16 cellular contexts compared by ENCODE assay signal in the genomic region with DNA sequence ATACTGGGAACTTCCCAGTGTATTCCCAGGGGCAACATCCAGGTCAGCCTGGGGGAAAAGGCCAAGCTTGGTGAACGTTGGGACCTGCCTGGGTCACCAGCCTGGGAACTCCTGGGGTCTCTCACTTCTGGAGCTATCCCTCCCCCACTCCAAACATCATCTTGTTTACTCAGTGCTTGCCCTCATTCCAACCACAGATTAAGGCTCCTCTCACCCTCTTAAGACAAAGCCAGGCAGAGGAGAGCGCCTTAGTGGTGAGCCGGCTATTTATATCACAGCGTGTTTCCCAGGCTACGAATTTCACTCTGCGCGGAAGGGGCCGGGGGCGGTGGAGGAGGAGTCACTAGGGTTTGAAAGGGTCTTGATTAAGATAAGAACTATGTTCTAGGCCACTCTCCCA. TPM values are rescaled to one million over a fixed set of nuclear protein-coding genes. Genes with fewer than 3 reads are reported as not detected.
DNase-seq lines count a peak whose midpoint lies in the region; ATAC-seq and TF ChIP-seq lines count a peak whose summit lies in the region.
"Had no signal": no experiment of that assay in that cellular context is flagged by ENCODE, and none has a peak within 500 bp of the region (broad histone marks: within the 10 kb centered on the region; RNA-seq: fewer than 3 reads in every experiment).

No MANE protein-coding gene starts in this region.

- no peaks in the 10 kb centered on the region for H3K27me3 ChIP-seq in hepatocyte
- H3K27me3 ChIP-seq in psoas muscle (ENCODE audit: insufficient read depth in 3 of 3, low read length in 2 of 3) = no peaks in the 10 kb centered on the region
- H3K27me3 ChIP-seq in ovary = no peaks in the 10 kb centered on the region
- H3K27me3 ChIP-seq: neutrophil, thyroid gland had no signal

- no peaks in the 10 kb centered on the region for H4K20me1 ChIP-seq in hepatocyte (ENCODE audit: insufficient read depth, poor library complexity, severe bottlenecking)

- 20% methylated on average over 9 of the region's 9 CpGs for WGBS in hepatocyte (ENCODE audit: low lambda C conversion rate, missing lambda C conversion rate)
- 40 to 47% (median 44%) methylated on average over 9 of the region's 9 CpGs for WGBS in psoas muscle, 3 donors
- 11 to 16% (median 14%) methylated on average over 9 of the region's 9 CpGs for WGBS in ovary, 3 donors

- no peaks in the 10 kb centered on the region for H3K27me3 Mint-ChIP-seq in osteocyte (ENCODE audit: unreplicated experiment)
- H3K27me3 Mint-ChIP-seq: CD4-positive, alpha-beta memory T cell had no signal

- peaks cover 6% of the 10 kb centered on the region for H3K4me1 Mint-ChIP-seq in osteocyte (ENCODE audit: unreplicated experiment)
- H3K4me1 Mint-ChIP-seq: activated naive CD8-positive, alpha-beta T cell treated with anti-CD3 and anti-CD28 coated beads, Interleukin-2, amount 10 ng/mL, durations not matched to agents 7 days and 5 days had no signal

- H3K4me1 ChIP-seq in hepatocyte (ENCODE audit: insufficient read depth) (peaks cover 2% of the 10 kb centered on the region), psoas muscle (no peaks in the 10 kb centered on the region), ovary (ENCODE audit: insufficient read depth) (no peaks in the 10 kb centered on the region)
- H3K4me1 ChIP-seq: thyroid gland had no signal

- no peak overlapping the region for H3K27ac Mint-ChIP-seq in osteocyte (ENCODE audit: unreplicated experiment)
- H3K27ac Mint-ChIP-seq: activated naive CD8-positive, alpha-beta T cell treated with anti-CD3 and anti-CD28 coated beads, Interleukin-2, amount 10 ng/mL, durations not matched to agents 7 days and 5 days had no signal

- TF ChIP-seq EP300 in ovary (IDR thresholded peaks at IDR 0.05) = no peak

- no peak overlapping the region for H3K27ac ChIP-seq in hepatocyte
- H3K27ac ChIP-seq in psoas muscle = no peak overlapping the region
- no peak overlapping the region for H3K27ac ChIP-seq in ovary
- H3K27ac ChIP-seq: neutrophil, thyroid gland had no signal

- peak in 3 of 4 donors; percentile 53 to 71 (median 56) for ATAC-seq in psoas muscle

- H3K4me2 ChIP-seq in hepatocyte = no peak overlapping the region

- TF ChIP-seq POLR2A in ovary (IDR thresholded peaks at IDR 0.05) = no peak

- H3K9me2 ChIP-seq in hepatocyte (replicated peaks; ENCODE audit: insufficient read depth) = no peaks in the 10 kb centered on the region

- H3K4me3 ChIP-seq in hepatocyte (no peak overlapping the region), psoas muscle (no peak overlapping the region), ovary (no peak overlapping the region)
- H3K4me3 ChIP-seq: thyroid gland had no signal

- no peak overlapping the region for H3K4me3 Mint-ChIP-seq in osteocyte (ENCODE audit: unreplicated experiment)
- H3K4me3 Mint-ChIP-seq: activated naive CD8-positive, alpha-beta T cell treated with anti-CD3 and anti-CD28 coated beads, Interleukin-2, amount 10 ng/mL, durations not matched to agents 7 days and 5 days; CD4-positive, alpha-beta memory T cell had no signal

- TF ChIP-seq CTCF in hepatocyte (IDR thresholded peaks at IDR 0.05; ENCODE audit: poor library complexity) (no peak), psoas muscle (IDR thresholded peaks at IDR 0.05) (no peak), osteocyte (IDR thresholded peaks at IDR 0.05) (no peak), ovary (IDR thresholded peaks at IDR 0.05) (no peak)

- intact Hi-C loops in psoas muscle (cut with DNase I) = no loop called here
- intact Hi-C loops in ovary (cut with DNase I) = no loop called here

- no peaks in the 10 kb centered on the region for H3K36me3 ChIP-seq in hepatocyte (replicated peaks; ENCODE audit: insufficient read depth, low read depth)
- H3K36me3 ChIP-seq in psoas muscle (ENCODE audit: insufficient read depth in 1 of 2, low read depth in 1 of 2) = no peaks in the 10 kb centered on the region
- no peaks in the 10 kb centered on the region for H3K36me3 ChIP-seq in ovary
- H3K36me3 ChIP-seq: neutrophil, thyroid gland had no signal

- no peaks in the 10 kb centered on the region for H3K9me3 ChIP-seq in hepatocyte (ENCODE audit: low read depth)
- H3K9me3 ChIP-seq in psoas muscle = peaks cover 8% of the 10 kb centered on the region
- no peaks in the 10 kb centered on the region for H3K9me3 ChIP-seq in ovary
- H3K9me3 ChIP-seq: neutrophil, thyroid gland had no signal

- peak; percentile 13 to 74 (median 73) for DNase-seq in NCI-H1417 (lab: John Stamatoyannopoulos, UW)
- no peak for DNase-seq in NCI-H1417 treated with DMSO at 0.1 percent for 48 hours (lab: John Stamatoyannopoulos, UW)
- peak; percentile 29 for DNase-seq in SK-N-DZ (ENCODE audit: low spot score)
- peak; percentile 31 for DNase-seq in hepatocyte (ENCODE audit: low spot score)
- no peak for DNase-seq in psoas muscle
- DNase-seq in osteocyte (ENCODE audit: extremely low spot score, unreplicated experiment) = no peak
- no peak for DNase-seq in AG20443 (ENCODE audit: low spot score)
- DNase-seq in ovary = no peak
- DNase-seq: 8988T; activated naive CD8-positive, alpha-beta T cell treated with anti-CD3 and anti-CD28 coated beads, Interleukin-2, amount 10 ng/mL, durations not matched to agents 7 days and 5 days; CD4-positive, alpha-beta memory T cell; foreskin melanocyte; NCI-H2029 treated with DMSO at 0.1 percent for 48 hours; thyroid gland had no signal

- H2AFZ ChIP-seq in hepatocyte = no peak overlapping the region

- H3K9me3 Mint-ChIP-seq in osteocyte (ENCODE audit: unreplicated experiment) = peaks cover 9% of the 10 kb centered on the region

- peaks cover 4% of the 10 kb centered on the region for H3K36me3 Mint-ChIP-seq in osteocyte (ENCODE audit: unreplicated experiment)
- H3K36me3 Mint-ChIP-seq: activated naive CD8-positive, alpha-beta T cell treated with anti-CD3 and anti-CD28 coated beads, Interleukin-2, amount 10 ng/mL, durations not matched to agents 7 days and 5 days; CD4-positive, alpha-beta memory T cell had no signal

- H3K79me2 ChIP-seq in hepatocyte = no peaks in the 10 kb centered on the region

RNA-seq across cellular contexts. Expression of a gene that starts 12.1 kb away (rescaled TPM):
- 1.2 and 1.5 TPM in 2 replicates for polyA plus RNA-seq in SK-N-DZ (2014; cell fraction: cytosol; rRNA removed)
- 0.51 and 0.57 TPM in 2 replicates for polyA plus RNA-seq in SK-N-DZ (2014; cell fraction: nucleus; rRNA removed)
- total RNA-seq in hepatocyte (not detected in 2 replicates), psoas muscle (1 to 10 TPM; 1.8 to 4.9 (median 3.1) TPM), osteocyte (not detected in 2 replicates), ovary (1 to 10 TPM in 5 of 7 donors, under 1 TPM in 2; 0.80 to 6.8 (median 4.2) TPM)
- polyA plus RNA-seq in hepatocyte (not detected in 2 replicates), psoas muscle (1 to 10 TPM in 1 of 3 donors, under 1 TPM in 2; 0.13 to 2.8 (median 0.66) TPM), ovary (1 to 10 TPM; 2.0 to 2.8 TPM)
- total RNA-seq: CD4-positive, alpha-beta memory T cell; SK-MEL-5 had no signal

RNA-seq across cellular contexts. Expression of a gene that starts 35.6 kb away (rescaled TPM):
- 70.5 and 76.0 TPM in 2 replicates for polyA plus RNA-seq in SK-N-DZ (2014; cell fraction: cytosol; rRNA removed)
- polyA plus RNA-seq in SK-N-DZ (2014; cell fraction: nucleus; rRNA removed) = 39.1 and 41.6 TPM in 2 replicates
- total RNA-seq in hepatocyte = 28.9 and 30.2 TPM in 2 replicates
- 22.1 and 31.5 TPM in 2 replicates for polyA plus RNA-seq in hepatocyte
- total RNA-seq in psoas muscle = 10 to 100 TPM; 17.0 to 26.9 (median 18.9) TPM
- polyA plus RNA-seq in psoas muscle = 10 to 100 TPM; 13.1 to 41.3 (median 29.8) TPM
- total RNA-seq in osteocyte = 23.4 and 23.8 TPM in 2 replicates
- total RNA-seq in ovary = 10 to 100 TPM; 15.2 to 18.7 (median 16.7) TPM
- 10 to 100 TPM; 14.1 to 15.4 TPM for polyA plus RNA-seq in ovary

Comparison
In these comparisons a context has a peak if more than half of its experiments do, and no peak if none do; other contexts are left out.
1. DNase-seq: peak in NCI-H1417 (3 of 3), SK-N-DZ (single experiment) and hepatocyte (single experiment); none in NCI-H1417 treated with DMSO at 0.1 percent for 48 hours (single experiment), psoas muscle (0 of 2), osteocyte (single experiment), AG20443 (single experiment) and ovary (0 of 5).